Comparison of ENCODE assay signal across 18 cellular contexts in the genomic region with DNA sequence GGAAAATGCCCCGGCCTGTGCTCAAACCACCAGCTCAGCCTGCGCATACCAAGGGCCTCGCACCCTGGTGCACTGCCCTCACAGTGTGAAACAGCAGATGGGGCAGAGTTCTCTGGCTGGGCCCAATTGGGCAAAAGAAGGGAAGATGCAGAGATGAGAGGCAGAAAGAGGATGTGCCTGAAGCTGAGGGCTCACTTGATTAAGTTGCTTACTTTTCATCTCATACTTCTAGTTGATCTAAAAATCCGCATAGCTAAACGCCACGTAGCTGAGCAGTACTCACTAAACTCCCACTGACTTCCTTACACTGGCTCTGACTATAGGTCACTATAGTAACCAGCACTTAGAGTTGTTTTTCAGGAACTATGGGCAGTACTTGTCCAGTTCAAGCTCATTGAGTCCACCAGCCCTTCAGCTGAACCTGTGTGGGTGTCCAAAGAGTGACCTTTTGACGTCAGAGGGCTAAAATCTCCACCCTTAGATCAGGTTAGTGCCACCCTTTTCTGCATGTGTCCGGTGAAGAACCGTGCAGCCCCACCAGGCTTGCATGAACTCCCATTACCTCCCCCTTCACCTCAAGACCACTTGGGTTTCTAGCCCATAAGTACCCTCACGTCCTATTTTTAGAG.
DNase-seq lines count a peak whose midpoint lies in the region; ATAC-seq, FAIRE-seq and TF ChIP-seq lines count a peak whose summit lies in the region.
"Had no signal": no experiment of that assay in that cellular context is flagged by ENCODE, and none has a peak within 500 bp of the region (broad histone marks: within the 10 kb centered on the region; RNA-seq: fewer than 3 reads in every experiment).

No MANE protein-coding gene starts in this region.

- H3K4me2 ChIP-seq in GM12878 (ENCODE audit: control insufficient read depth, insufficient read depth): no peak overlapping the region

- no peak for FAIRE-seq in GM12878 (lab: Jason Lieb, UNC)
- FAIRE-seq: urothelium cell line had no signal

- ATAC-seq in GM12878: no peak
- peak; percentile 50 to 60 for ATAC-seq in stimulated activated naive B cell treated with anti-CD40 and anti-IgM and Interleukin-4, amounts not matched to agents 10 μg/mL and 1 μg/mL and 100 μg/mL, for 72 hours (replicated peaks)

- H3K9ac ChIP-seq in GM12878 (ENCODE audit: control insufficient read depth, insufficient read depth, low read length): no peak overlapping the region

- TF ChIP-seq POLR2A in GM12878 (IDR thresholded peaks at IDR 0.05; ENCODE audit: low read depth, low read length): no peak

- no peak overlapping the region for H2AFZ ChIP-seq in GM12878 (ENCODE audit: control insufficient read depth, low read depth, low read length)

- in situ Hi-C loops in GM12878 (cut with MboI): no loop called here

- TF ChIP-seq RAD21 in GM12878 (IDR thresholded peaks at IDR 0.05; ENCODE audit: insufficient read depth, low read depth, low read length): no peak

- WGBS in GM12878 (ENCODE audit: insufficient coverage, insufficient replicate concordance, low lambda C conversion rate, missing lambda C conversion rate): 68% methylated on average over 10 of the region's 10 CpGs

- no peak overlapping the region for H3K4me3 ChIP-seq in GM12878
- no peak overlapping the region for H3K4me3 ChIP-seq in Caco-2 (ENCODE audit: low read depth, low read length)
- H3K4me3 ChIP-seq: esophagus squamous epithelium had no signal

- peaks cover 6% of the 10 kb centered on the region for H3K36me3 Mint-ChIP-seq in activated naive CD4-positive, alpha-beta T cell treated with anti-CD3 and anti-CD28 coated beads for 36 hours (ENCODE audit: low read depth)
- H3K36me3 Mint-ChIP-seq in T-helper 1 cell treated with Interleukin-12 subunit alpha and Interleukin-12 subunit beta and Interleukin-4 antibody, amounts not matched to agents 30 μg/mL and 1 μg/mL, for 36 hours (ENCODE audit: low read depth): peaks cover 52% of the 10 kb centered on the region
- H3K36me3 Mint-ChIP-seq in stimulated activated naive B cell treated with anti-CD40 and anti-IgM and Interleukin-4, amounts not matched to agents 10 μg/mL and 1 μg/mL and 100 μg/mL, for 72 hours: peaks cover 11 to 24% of the 10 kb centered on the region in 2 donors
- no peaks in the 10 kb centered on the region for H3K36me3 Mint-ChIP-seq in Caco-2 (ENCODE audit: insufficient read depth, unreplicated experiment)
- H3K36me3 Mint-ChIP-seq: brain had no signal

- SMC1A ChIA-PET in GM12878 (lab: Charles Lee; ENCODE audit: uncharacterized antibody, unreplicated experiment): interaction anchor here (0.7 to 1.5 kb wide), 5 partner anchors 15 to 214 kb away, joined by 3 to 5 read pairs (median 4); no protein-coding TSS in a partner anchor

- peak overlapping the region; percentile 94 for H3K27ac Mint-ChIP-seq in activated naive CD4-positive, alpha-beta T cell treated with anti-CD3 and anti-CD28 coated beads for 36 hours
- peak overlapping the region; percentile 93 for H3K27ac Mint-ChIP-seq in T-helper 1 cell treated with Interleukin-12 subunit alpha and Interleukin-12 subunit beta and Interleukin-4 antibody, amounts not matched to agents 30 μg/mL and 1 μg/mL, for 36 hours
- peak overlapping the region; percentile 97 for H3K27ac Mint-ChIP-seq in stimulated activated naive B cell treated with anti-CD40 and anti-IgM and Interleukin-4, amounts not matched to agents 10 μg/mL and 1 μg/mL and 100 μg/mL, for 72 hours
- no peak overlapping the region for H3K27ac Mint-ChIP-seq in Caco-2 (ENCODE audit: unreplicated experiment)
- H3K27ac Mint-ChIP-seq: brain had no signal

- no peak for TF ChIP-seq CTCF in GM12878 (IDR thresholded peaks at IDR 0.05 in 2 of 3, conservative IDR thresholded peaks at IDR 0.05 in 1 of 3; ENCODE audit: control insufficient read depth in 2 of 3, extremely low read depth in 1 of 3, insufficient read depth in 1 of 3, low read depth in 3 of 3, low read length in 3 of 3)
- TF ChIP-seq CTCF in Caco-2 (IDR thresholded peaks at IDR 0.05; ENCODE audit: insufficient read depth in 1 of 2, low read depth in 1 of 2, low read length in 1 of 2, severe bottlenecking in 1 of 2, unreplicated experiment in 1 of 2): no peak

- intact Hi-C loops in activated naive CD4-positive, alpha-beta T cell treated with anti-CD3 and anti-CD28 coated beads for 36 hours (cut with micrococcal nuclease): loop anchor here (1.0 kb wide), 6 partner anchors 15 to 249 kb away; no protein-coding TSS in a partner anchor
- intact Hi-C loops in GM12878 (cut with micrococcal nuclease; ENCODE audit: unreplicated experiment): loop anchor here (5.0 kb wide), 1 partner anchor 224 kb away; no protein-coding TSS in a partner anchor
- intact Hi-C loops in Caco-2 (cut with micrococcal nuclease; ENCODE audit: unreplicated experiment): no loop called here

- CTCF ChIA-PET in activated naive CD4-positive, alpha-beta T cell treated with anti-CD3 and anti-CD28 coated beads for 36 hours (lab: Charles Lee): interaction anchor here (0.6 to 2.5 kb wide), 10 partner anchors 13 to 541 kb away, joined by 3 to 12 read pairs (median 6); no protein-coding TSS in a partner anchor
- CTCF ChIA-PET in GM12878 (lab: Yijun Ruan, JAX) (interaction anchor here (1.1 kb wide), 1 partner anchor 61 kb away, joined by 3 read pairs; no protein-coding TSS in a partner anchor), Caco-2 (lab: Charles Lee) (no interaction called here)

- POLR2A ChIA-PET in GM12878 (lab: Charles Lee): interaction anchor here (1.2 kb wide), 1 partner anchor 62 kb away, joined by 3 read pairs; no protein-coding TSS in a partner anchor
- POLR2A ChIA-PET in Caco-2 (lab: Charles Lee): no interaction called here

- H3K9me3 ChIP-seq in GM12878 (replicated peaks; ENCODE audit: control insufficient read depth, insufficient read depth, low read length): peaks cover 4% of the 10 kb centered on the region; the same call in 2 of the 3 replicates
- H3K9me3 ChIP-seq in Caco-2: no peaks in the 10 kb centered on the region
- H3K9me3 ChIP-seq: esophagus squamous epithelium had no signal

- H3K4me3 Mint-ChIP-seq in activated naive CD4-positive, alpha-beta T cell treated with anti-CD3 and anti-CD28 coated beads for 36 hours: no peak overlapping the region
- H3K4me3 Mint-ChIP-seq in T-helper 1 cell treated with Interleukin-12 subunit alpha and Interleukin-12 subunit beta and Interleukin-4 antibody, amounts not matched to agents 30 μg/mL and 1 μg/mL, for 36 hours: no peak overlapping the region
- peak overlapping the region; percentile 61 to 69 for H3K4me3 Mint-ChIP-seq in stimulated activated naive B cell treated with anti-CD40 and anti-IgM and Interleukin-4, amounts not matched to agents 10 μg/mL and 1 μg/mL and 100 μg/mL, for 72 hours
- no peak overlapping the region for H3K4me3 Mint-ChIP-seq in Caco-2 (ENCODE audit: unreplicated experiment)
- H3K4me3 Mint-ChIP-seq: activated T-cell treated with anti-CD3 and anti-CD28 coated beads, Interleukin-2, amount 50 U/mL, for 4 hours; H9 had no signal

- H4K20me1 ChIP-seq in GM12878 (ENCODE audit: control insufficient read depth, insufficient read depth): no peaks in the 10 kb centered on the region

- H3K27me3 Mint-ChIP-seq in activated naive CD4-positive, alpha-beta T cell treated with anti-CD3 and anti-CD28 coated beads for 36 hours (ENCODE audit: low read depth): peaks cover 6% of the 10 kb centered on the region
- H3K27me3 Mint-ChIP-seq in T-helper 1 cell treated with Interleukin-12 subunit alpha and Interleukin-12 subunit beta and Interleukin-4 antibody, amounts not matched to agents 30 μg/mL and 1 μg/mL, for 36 hours (ENCODE audit: low read depth): no peaks in the 10 kb centered on the region
- H3K27me3 Mint-ChIP-seq in stimulated activated naive B cell treated with anti-CD40 and anti-IgM and Interleukin-4, amounts not matched to agents 10 μg/mL and 1 μg/mL and 100 μg/mL, for 72 hours: no peaks in the 10 kb centered on the region
- H3K27me3 Mint-ChIP-seq in Caco-2 (ENCODE audit: insufficient read depth, unreplicated experiment): no peaks in the 10 kb centered on the region

- H3K4me1 Mint-ChIP-seq in activated naive CD4-positive, alpha-beta T cell treated with anti-CD3 and anti-CD28 coated beads for 36 hours (ENCODE audit: low read depth): peaks cover 56% of the 10 kb centered on the region
- peaks cover 63% of the 10 kb centered on the region for H3K4me1 Mint-ChIP-seq in T-helper 1 cell treated with Interleukin-12 subunit alpha and Interleukin-12 subunit beta and Interleukin-4 antibody, amounts not matched to agents 30 μg/mL and 1 μg/mL, for 36 hours (ENCODE audit: low read depth)
- H3K4me1 Mint-ChIP-seq in stimulated activated naive B cell treated with anti-CD40 and anti-IgM and Interleukin-4, amounts not matched to agents 10 μg/mL and 1 μg/mL and 100 μg/mL, for 72 hours: peaks cover 53 to 68% of the 10 kb centered on the region in 2 donors
- no peaks in the 10 kb centered on the region for H3K4me1 Mint-ChIP-seq in Caco-2 (ENCODE audit: low read depth, unreplicated experiment)

- H3K79me2 ChIP-seq in GM12878 (ENCODE audit: control insufficient read depth, insufficient read depth, low read length): no peaks in the 10 kb centered on the region

- TF ChIP-seq EP300 in GM12878 (IDR thresholded peaks at IDR 0.05; ENCODE audit: borderline replicate concordance in 1 of 2, control insufficient read depth in 1 of 2, low read depth in 2 of 2, low read length in 2 of 2): no peak

- no peaks in the 10 kb centered on the region for H3K36me3 ChIP-seq in GM12878 (ENCODE audit: control insufficient read depth in 2 of 2, insufficient read depth in 2 of 2, low read length in 1 of 2)
- H3K36me3 ChIP-seq in Caco-2 (ENCODE audit: control insufficient read depth, insufficient read depth, low read length): no peaks in the 10 kb centered on the region
- H3K36me3 ChIP-seq: esophagus squamous epithelium, WERI-Rb-1 had no signal

- no peak overlapping the region for H3K27ac ChIP-seq in GM12878 (ENCODE audit: control insufficient read depth, insufficient read depth)
- H3K27ac ChIP-seq: esophagus squamous epithelium, WERI-Rb-1 had no signal

- RAD21 ChIA-PET in GM12878 (lab: Charles Lee; ENCODE audit: unreplicated experiment): interaction anchor here (0.6 to 1.8 kb wide), 2 partner anchors 61 to 266 kb away, joined by 3 to 9 read pairs; no protein-coding TSS in a partner anchor

- H3K9me3 Mint-ChIP-seq in activated naive CD4-positive, alpha-beta T cell treated with anti-CD3 and anti-CD28 coated beads for 36 hours: peaks cover 9% of the 10 kb centered on the region
- H3K9me3 Mint-ChIP-seq in T-helper 1 cell treated with Interleukin-12 subunit alpha and Interleukin-12 subunit beta and Interleukin-4 antibody, amounts not matched to agents 30 μg/mL and 1 μg/mL, for 36 hours: peaks cover 39% of the 10 kb centered on the region
- H3K9me3 Mint-ChIP-seq in stimulated activated naive B cell treated with anti-CD40 and anti-IgM and Interleukin-4, amounts not matched to agents 10 μg/mL and 1 μg/mL and 100 μg/mL, for 72 hours: peaks cover 4 to 8% of the 10 kb centered on the region in 2 donors
- H3K9me3 Mint-ChIP-seq in Caco-2 (ENCODE audit: unreplicated experiment): no peaks in the 10 kb centered on the region

- BruUV-seq in GM12878 (replicated peaks; lab: Mats Ljungman, UMichigan): no TSS peak
- BruUV-seq in Caco-2 (replicated peaks; lab: Mats Ljungman, UMichigan): no TSS peak

- H3K4me1 ChIP-seq in GM12878 (ENCODE audit: control insufficient read depth, insufficient read depth, low read length) (peaks cover 32% of the 10 kb centered on the region), Caco-2 (no peaks in the 10 kb centered on the region)

- no peak for DNase-seq in activated naive CD4-positive, alpha-beta T cell treated with anti-CD3 and anti-CD28 coated beads for 36 hours
- no peak for DNase-seq in activated naive CD4-positive, alpha-beta T cell (lab: John Stamatoyannopoulos, UW)
- DNase-seq in GM12878 (ENCODE audit: low read depth, low spot score): no peak
- DNase-seq in stimulated activated naive B cell treated with anti-CD40 and anti-IgM and Interleukin-4, amounts not matched to agents 10 μg/mL and 1 μg/mL and 100 μg/mL, for 72 hours: peak; percentile 53
- no peak for DNase-seq in stimulated activated CD4-positive, alpha-beta T cell treated with anti-CD3 and anti-CD28 coated beads, Interleukin-2, amount 100 ng/mL, for 24 hours
- no peak for DNase-seq in EL
- no peak for DNase-seq in Caco-2
- DNase-seq: activated T-cell treated with anti-CD3 and anti-CD28 coated beads, Interleukin-2, amount 50 U/mL, for 4 hours; esophagus squamous epithelium; GDM1; H9; Kasumi-1; NCI-H187 treated with DMSO at 0.1 percent for 48 hours; NCI-H526 treated with DMSO at 0.1 percent for 48 hours had no signal

- peaks cover 0 to 3% of the 10 kb centered on the region in 2 experiments; a peak in 1 of 4 replicates for H3K27me3 ChIP-seq in GM12878 (replicated peaks in 1 of 2; ENCODE audit: control insufficient read depth in 2 of 2, insufficient read depth in 2 of 2, low read length in 1 of 2)
- H3K27me3 ChIP-seq in Caco-2 (replicated peaks; ENCODE audit: control insufficient read depth, insufficient read depth, low read length): no peaks in the 10 kb centered on the region
- H3K27me3 ChIP-seq: esophagus squamous epithelium had no signal

Comparison
In these comparisons a context has a peak if more than half of its experiments do, and no peak if none do; other contexts are left out.
1. H3K4me3 Mint-ChIP-seq: peak in stimulated activated naive B cell treated with anti-CD40 and anti-IgM and Interleukin-4, amounts not matched to agents 10 μg/mL and 1 μg/mL and 100 μg/mL, for 72 hours (2 of 2); none in activated naive CD4-positive, alpha-beta T cell treated with anti-CD3 and anti-CD28 coated beads for 36 hours (single experiment), T-helper 1 cell treated with Interleukin-12 subunit alpha and Interleukin-12 subunit beta and Interleukin-4 antibody, amounts not matched to agents 30 μg/mL and 1 μg/mL, for 36 hours (single experiment) and Caco-2 (single experiment).